In genomic region chr1:243497939-243498681, GRCh38 we compare ENCODE assay signal across 19 cellular contexts.
DNase-seq lines count a peak whose midpoint lies in the region; ATAC-seq, FAIRE-seq and TF ChIP-seq lines count a peak whose summit lies in the region.
"Had no signal": no experiment of that assay in that cellular context is flagged by ENCODE, and none has a peak within 500 bp of the region (broad histone marks: within the 10 kb centered on the region; RNA-seq: fewer than 3 reads in every experiment).

No MANE protein-coding gene starts in this region.

- H3K4me3 Mint-ChIP-seq in activated CD8-positive, alpha-beta T cell treated with anti-CD3 and anti-CD28 coated beads, Interleukin-2, amount 10 ng/mL, durations not matched to agents 7 days and 5 days: no peak overlapping the region
- no peak overlapping the region for H3K4me3 Mint-ChIP-seq in activated CD8-positive, alpha-beta T cell treated with anti-CD3 and anti-CD28 coated beads for 36 hours
- no peak overlapping the region for H3K4me3 Mint-ChIP-seq in stimulated activated naive B cell treated with anti-CD40 and anti-IgM and Interleukin-4, amounts not matched to agents 10 μg/mL and 1 μg/mL and 100 μg/mL, for 72 hours
- H3K4me3 Mint-ChIP-seq: B cell; CD4-positive, CD25-positive, alpha-beta regulatory T cell had no signal

- no peaks in the 10 kb centered on the region for H3K27me3 ChIP-seq in esophagus muscularis mucosa

- H3K36me3 ChIP-seq in esophagus muscularis mucosa: peaks cover 0 to 23% (median 9%) of the 10 kb centered on the region in 4 donors

- peaks cover 4% of the 10 kb centered on the region for H3K36me3 Mint-ChIP-seq in activated CD8-positive, alpha-beta T cell treated with anti-CD3 and anti-CD28 coated beads, Interleukin-2, amount 10 ng/mL, durations not matched to agents 7 days and 5 days (ENCODE audit: low read depth)
- peaks cover 5% of the 10 kb centered on the region for H3K36me3 Mint-ChIP-seq in activated CD8-positive, alpha-beta T cell treated with anti-CD3 and anti-CD28 coated beads for 36 hours (ENCODE audit: low read depth)
- H3K36me3 Mint-ChIP-seq in stimulated activated naive B cell treated with anti-CD40 and anti-IgM and Interleukin-4, amounts not matched to agents 10 μg/mL and 1 μg/mL and 100 μg/mL, for 72 hours: peaks cover 24 to 58% of the 10 kb centered on the region in 2 donors

- no peaks in the 10 kb centered on the region for H3K9me3 Mint-ChIP-seq in activated CD8-positive, alpha-beta T cell treated with anti-CD3 and anti-CD28 coated beads, Interleukin-2, amount 10 ng/mL, durations not matched to agents 7 days and 5 days (ENCODE audit: insufficient read depth)
- no peaks in the 10 kb centered on the region for H3K9me3 Mint-ChIP-seq in activated CD8-positive, alpha-beta T cell treated with anti-CD3 and anti-CD28 coated beads for 36 hours
- no peaks in the 10 kb centered on the region for H3K9me3 Mint-ChIP-seq in stimulated activated naive B cell treated with anti-CD40 and anti-IgM and Interleukin-4, amounts not matched to agents 10 μg/mL and 1 μg/mL and 100 μg/mL, for 72 hours

- WGBS in esophagus muscularis mucosa: 83% methylated on average over 1 of the region's 10 CpGs

- POLR2A ChIA-PET in activated CD8-positive, alpha-beta T cell treated with anti-CD3 and anti-CD28 coated beads, Interleukin-2, amount 10 ng/mL, durations not matched to agents 7 days and 5 days (lab: Charles Lee): no interaction called here
- POLR2A ChIA-PET in activated CD8-positive, alpha-beta T cell treated with anti-CD3 and anti-CD28 coated beads for 36 hours (lab: Charles Lee): no interaction called here

- H3K27ac Mint-ChIP-seq in activated CD8-positive, alpha-beta T cell treated with anti-CD3 and anti-CD28 coated beads, Interleukin-2, amount 10 ng/mL, durations not matched to agents 7 days and 5 days: no peak overlapping the region
- no peak overlapping the region for H3K27ac Mint-ChIP-seq in activated CD8-positive, alpha-beta T cell treated with anti-CD3 and anti-CD28 coated beads for 36 hours
- peak overlapping the region; percentile 66 for H3K27ac Mint-ChIP-seq in stimulated activated naive B cell treated with anti-CD40 and anti-IgM and Interleukin-4, amounts not matched to agents 10 μg/mL and 1 μg/mL and 100 μg/mL, for 72 hours
- H3K27ac Mint-ChIP-seq: B cell had no signal

- H3K9me3 ChIP-seq in esophagus muscularis mucosa: no peaks in the 10 kb centered on the region

- no peak overlapping the region for H3K27ac ChIP-seq in esophagus muscularis mucosa (replicated peaks in 1 of 4)
- H3K27ac ChIP-seq: 22Rv1, PC-9 had no signal

- DNase-seq in activated CD8-positive, alpha-beta T cell treated with anti-CD3 and anti-CD28 coated beads, Interleukin-2, amount 10 ng/mL, durations not matched to agents 7 days and 5 days: peak; percentile 12
- DNase-seq in activated CD8-positive, alpha-beta T cell treated with anti-CD3 and anti-CD28 coated beads for 36 hours: no peak
- no peak for DNase-seq in HTR-8/SVneo (ENCODE audit: insufficient read length, low spot score)
- DNase-seq in esophagus muscularis mucosa (ENCODE audit: extremely low spot score): peak; percentile 68
- DNase-seq in stimulated activated naive B cell treated with anti-CD40 and anti-IgM and Interleukin-4, amounts not matched to agents 10 μg/mL and 1 μg/mL and 100 μg/mL, for 72 hours: no peak
- DNase-seq in hypothalamus (lab: John Stamatoyannopoulos, UW): no peak
- no peak for DNase-seq in activated naive CD4-positive, alpha-beta T cell treated with Interleukin-2 at 50 U/mL for 16 hours
- no peak for DNase-seq in SW480 (ENCODE audit: low spot score)
- DNase-seq: CD4-positive, CD25-positive, alpha-beta regulatory T cell; DMS53; Kasumi-1; MM.1S; NCI-H1105; NCI-H1694; NCI-H510A treated with DMSO at 0.1 percent for 48 hours; NCI-H82; PC-9 had no signal

- ATAC-seq in activated CD8-positive, alpha-beta T cell treated with anti-CD3 and anti-CD28 coated beads, Interleukin-2, amount 10 ng/mL, durations not matched to agents 7 days and 5 days: no peak
- no peak for ATAC-seq in activated CD8-positive, alpha-beta T cell treated with anti-CD3 and anti-CD28 coated beads for 36 hours
- no peak for ATAC-seq in stimulated activated naive B cell treated with anti-CD40 and anti-IgM and Interleukin-4, amounts not matched to agents 10 μg/mL and 1 μg/mL and 100 μg/mL, for 72 hours (replicated peaks)

- peak; percentile 62 for FAIRE-seq in HTR-8/SVneo (lab: Jason Lieb, UNC)

- no peaks in the 10 kb centered on the region for H3K27me3 Mint-ChIP-seq in activated CD8-positive, alpha-beta T cell treated with anti-CD3 and anti-CD28 coated beads, Interleukin-2, amount 10 ng/mL, durations not matched to agents 7 days and 5 days (ENCODE audit: low read depth)
- H3K27me3 Mint-ChIP-seq in activated CD8-positive, alpha-beta T cell treated with anti-CD3 and anti-CD28 coated beads for 36 hours: no peaks in the 10 kb centered on the region
- H3K27me3 Mint-ChIP-seq in stimulated activated naive B cell treated with anti-CD40 and anti-IgM and Interleukin-4, amounts not matched to agents 10 μg/mL and 1 μg/mL and 100 μg/mL, for 72 hours: no peaks in the 10 kb centered on the region
- H3K27me3 Mint-ChIP-seq: B cell; CD4-positive, CD25-positive, alpha-beta regulatory T cell had no signal

- H3K4me3 ChIP-seq in esophagus muscularis mucosa: no peak overlapping the region
- H3K4me3 ChIP-seq: PC-9 had no signal

- CTCF ChIA-PET in activated CD8-positive, alpha-beta T cell treated with anti-CD3 and anti-CD28 coated beads, Interleukin-2, amount 10 ng/mL, durations not matched to agents 7 days and 5 days (lab: Charles Lee): no interaction called here
- CTCF ChIA-PET in activated CD8-positive, alpha-beta T cell treated with anti-CD3 and anti-CD28 coated beads for 36 hours (lab: Charles Lee): no interaction called here

- TF ChIP-seq CTCF in activated CD8-positive, alpha-beta T cell treated with anti-CD3 and anti-CD28 coated beads for 36 hours (IDR thresholded peaks at IDR 0.05): no peak
- TF ChIP-seq CTCF in esophagus muscularis mucosa (IDR thresholded peaks at IDR 0.05): no peak

- intact Hi-C loops in activated CD8-positive, alpha-beta T cell treated with anti-CD3 and anti-CD28 coated beads for 36 hours (cut with micrococcal nuclease): no loop called here
- intact Hi-C loops in esophagus muscularis mucosa (cut with DNase I): no loop called here

- peaks cover 15 to 38% (median 22%) of the 10 kb centered on the region in 4 donors for H3K4me1 ChIP-seq in esophagus muscularis mucosa

- no peak for TF ChIP-seq EP300 in esophagus muscularis mucosa (IDR thresholded peaks at IDR 0.05)

- peaks cover 2% of the 10 kb centered on the region for H3K4me1 Mint-ChIP-seq in activated CD8-positive, alpha-beta T cell treated with anti-CD3 and anti-CD28 coated beads, Interleukin-2, amount 10 ng/mL, durations not matched to agents 7 days and 5 days (ENCODE audit: low read depth)
- peaks cover 3% of the 10 kb centered on the region for H3K4me1 Mint-ChIP-seq in activated CD8-positive, alpha-beta T cell treated with anti-CD3 and anti-CD28 coated beads for 36 hours (ENCODE audit: low read depth)
- peaks cover 23 to 27% of the 10 kb centered on the region in 2 donors for H3K4me1 Mint-ChIP-seq in stimulated activated naive B cell treated with anti-CD40 and anti-IgM and Interleukin-4, amounts not matched to agents 10 μg/mL and 1 μg/mL and 100 μg/mL, for 72 hours

- TF ChIP-seq POLR2A in esophagus muscularis mucosa (IDR thresholded peaks at IDR 0.05; ENCODE audit: low read depth): no peak

Comparison
In these comparisons a context has a peak if more than half of its experiments do, and no peak if none do; other contexts are left out.
1. DNase-seq: peak in activated CD8-positive, alpha-beta T cell treated with anti-CD3 and anti-CD28 coated beads, Interleukin-2, amount 10 ng/mL, durations not matched to agents 7 days and 5 days (single experiment) and esophagus muscularis mucosa (single experiment); none in activated CD8-positive, alpha-beta T cell treated with anti-CD3 and anti-CD28 coated beads for 36 hours (single experiment), HTR-8/SVneo (single experiment), stimulated activated naive B cell treated with anti-CD40 and anti-IgM and Interleukin-4, amounts not matched to agents 10 μg/mL and 1 μg/mL and 100 μg/mL, for 72 hours (single experiment), hypothalamus (0 of 51), activated naive CD4-positive, alpha-beta T cell treated with Interleukin-2 at 50 U/mL for 16 hours (single experiment) and SW480 (single experiment).